8 cellular contexts compared by ENCODE assay signal in genomic region chr2:190216829-190217228, GRCh38.
A peak's percentile ranks its signal among the peaks of the same experiment; 100 is the strongest.
DNase-seq lines count a peak whose midpoint lies in the region; ATAC-seq and TF ChIP-seq lines count a peak whose summit lies in the region.

No MANE protein-coding gene starts in this region.

- H3K36me3 Mint-ChIP-seq in Caco-2 (ENCODE audit: insufficient read depth, unreplicated experiment) = no peaks in the 10 kb centered on the region
- H3K36me3 Mint-ChIP-seq in activated naive CD8-positive, alpha-beta T cell treated with anti-CD3 and anti-CD28 coated beads for 36 hours = peaks cover 11% of the 10 kb centered on the region

- peaks cover 1% of the 10 kb centered on the region for H3K36me3 ChIP-seq in Caco-2 (ENCODE audit: control insufficient read depth, insufficient read depth, low read length)

- TF ChIP-seq CTCF in Caco-2 (IDR thresholded peaks at IDR 0.05; ENCODE audit: insufficient read depth in 1 of 2, low read depth in 1 of 2, low read length in 1 of 2, severe bottlenecking in 1 of 2, unreplicated experiment in 1 of 2) = no peak

- BruUV-seq in Caco-2 (replicated peaks; lab: Mats Ljungman, UMichigan) = no TSS peak

- DNase-seq in stimulated activated CD4-positive, alpha-beta T cell treated with anti-CD3 and anti-CD28 coated beads, Interleukin-4, amount 100 ng/mL, for 1 hour = peak; percentile 7
- no peak for DNase-seq in stimulated activated CD4-positive, alpha-beta T cell treated with anti-CD3 and anti-CD28 coated beads, Interleukin-4, amount 100 ng/mL, for 24 hours
- DNase-seq in NCI-H510A treated with DMSO at 0.1 percent for 48 hours (lab: John Stamatoyannopoulos, UW) = peak; percentile 94
- DNase-seq in head of caudate nucleus = peak in 31 of 42 donors; percentile 5 to 66 (median 29)
- no peak for DNase-seq in NCI-H226
- no peak for DNase-seq in Caco-2
- DNase-seq in activated naive CD8-positive, alpha-beta T cell treated with anti-CD3 and anti-CD28 coated beads for 36 hours = no peak

- no peak overlapping the region for H3K4me3 ChIP-seq in Caco-2 (ENCODE audit: low read depth, low read length)

- no peaks in the 10 kb centered on the region for H3K27me3 ChIP-seq in Caco-2 (replicated peaks; ENCODE audit: control insufficient read depth, insufficient read depth, low read length)

- H3K4me1 Mint-ChIP-seq in Caco-2 (ENCODE audit: low read depth, unreplicated experiment) = no peaks in the 10 kb centered on the region
- H3K4me1 Mint-ChIP-seq in activated naive CD8-positive, alpha-beta T cell treated with anti-CD3 and anti-CD28 coated beads for 36 hours = peaks cover 10% of the 10 kb centered on the region

- peaks cover 7% of the 10 kb centered on the region; the same call in 1 of the 2 replicates for H3K4me1 ChIP-seq in Caco-2

- no peak overlapping the region for H3K4me3 Mint-ChIP-seq in Caco-2 (ENCODE audit: unreplicated experiment)
- H3K4me3 Mint-ChIP-seq in activated naive CD8-positive, alpha-beta T cell treated with anti-CD3 and anti-CD28 coated beads for 36 hours = no peak overlapping the region

- no peak overlapping the region for H3K27ac Mint-ChIP-seq in Caco-2 (ENCODE audit: unreplicated experiment)
- H3K27ac Mint-ChIP-seq in activated naive CD8-positive, alpha-beta T cell treated with anti-CD3 and anti-CD28 coated beads for 36 hours = no peak overlapping the region

- intact Hi-C loops in head of caudate nucleus (cut with DNase I) = no loop called here
- intact Hi-C loops in Caco-2 (cut with micrococcal nuclease; ENCODE audit: unreplicated experiment) = no loop called here

- CTCF ChIA-PET in Caco-2 (lab: Charles Lee) = no interaction called here

- POLR2A ChIA-PET in Caco-2 (lab: Charles Lee) = no interaction called here

- H3K9me3 ChIP-seq in Caco-2 = no peaks in the 10 kb centered on the region

- H3K9me3 Mint-ChIP-seq in Caco-2 (ENCODE audit: unreplicated experiment) = no peaks in the 10 kb centered on the region
- H3K9me3 Mint-ChIP-seq in activated naive CD8-positive, alpha-beta T cell treated with anti-CD3 and anti-CD28 coated beads for 36 hours = no peaks in the 10 kb centered on the region

- no peak for ATAC-seq in HG02678 (IDR thresholded peaks at IDR 0.05; ENCODE audit: unreplicated experiment)

- no peaks in the 10 kb centered on the region for H3K27me3 Mint-ChIP-seq in Caco-2 (ENCODE audit: insufficient read depth, unreplicated experiment)
- no peaks in the 10 kb centered on the region for H3K27me3 Mint-ChIP-seq in activated naive CD8-positive, alpha-beta T cell treated with anti-CD3 and anti-CD28 coated beads for 36 hours

Comparison
In these comparisons a context has a peak if more than half of its experiments do, and no peak if none do; other contexts are left out.
1. DNase-seq: peak in stimulated activated CD4-positive, alpha-beta T cell treated with anti-CD3 and anti-CD28 coated beads, Interleukin-4, amount 100 ng/mL, for 1 hour (single experiment), NCI-H510A treated with DMSO at 0.1 percent for 48 hours (single experiment) and head of caudate nucleus (31 of 42); none in stimulated activated CD4-positive, alpha-beta T cell treated with anti-CD3 and anti-CD28 coated beads, Interleukin-4, amount 100 ng/mL, for 24 hours (single experiment), NCI-H226 (single experiment), Caco-2 (0 of 2) and activated naive CD8-positive, alpha-beta T cell treated with anti-CD3 and anti-CD28 coated beads for 36 hours (single experiment).